In genomic region chr18:31289446-31289845, GRCh38 we compare ENCODE assay signal across 6 cellular contexts. TPM values are rescaled to one million over a fixed set of nuclear protein-coding genes. Genes with fewer than 3 reads are reported as not detected.
"Had no signal": no experiment of that assay in that cellular context is flagged by ENCODE, and none has a peak within 500 bp of the region (broad histone marks: within the 10 kb centered on the region; RNA-seq: fewer than 3 reads in every experiment).

No MANE protein-coding gene starts in this region.

RNA-seq across cellular contexts. Expression of gene DSG1, which starts 28.5 kb away (rescaled TPM):
- total RNA-seq: GM23248, GM23338, H1, H4, H9, HFFc6 had no signal
- polyA plus RNA-seq: GM23248, GM23338 had no signal
